20 cellular contexts compared by ENCODE assay signal in the genomic region with DNA sequence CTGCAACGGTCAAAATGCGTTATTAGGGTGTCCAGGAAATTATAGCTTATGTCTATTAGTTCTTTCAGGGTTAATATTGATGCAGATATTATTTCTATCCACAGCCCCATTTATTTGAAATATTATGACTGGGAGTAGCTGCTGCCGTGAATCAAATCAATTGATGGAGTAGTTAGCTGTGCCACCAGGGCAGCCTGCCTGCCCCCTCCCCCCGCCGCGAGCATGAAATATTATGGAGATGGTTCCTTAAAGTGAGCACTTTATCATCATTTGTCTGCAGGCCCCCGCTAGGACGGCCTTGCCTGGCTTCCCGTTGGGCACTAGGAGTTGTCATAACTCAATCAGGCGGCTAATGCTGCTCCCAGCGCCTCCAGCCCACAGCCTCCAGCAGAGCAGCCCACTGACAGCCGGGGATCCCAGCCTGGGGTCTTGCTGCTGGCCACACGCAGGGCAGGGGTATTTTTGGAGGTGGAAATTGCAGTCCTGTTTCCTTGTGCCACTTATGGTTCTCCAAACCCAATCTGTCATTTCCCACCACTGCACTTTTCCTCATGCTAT.
"Had no signal": no experiment of that assay in that cellular context is flagged by ENCODE, and none has a peak within 500 bp of the region (broad histone marks: within the 10 kb centered on the region; RNA-seq: fewer than 3 reads in every experiment).

No MANE protein-coding gene starts in this region.

- ATAC-seq: left lung; mucosa of descending colon; natural killer cell treated with Interleukin-12 subunit alpha and Interleukin-12 subunit beta and Interleukin-15 and Interleukin-18, amount 100 ng/mL, for 72 hours; stimulated activated effector memory CD8-positive, alpha-beta T cell treated with anti-CD3 and anti-CD28 coated beads, Interleukin-12 subunit alpha, Interleukin-12 subunit beta, amount 100 ng/mL, for 72 hours had no signal

- DNase-seq: dorsolateral prefrontal cortex; effector CD4-positive, alpha-beta T cell; head of caudate nucleus; kidney; left lung; mesenchymal stem cell; mucosa of descending colon; naive B cell; sigmoid colon; stimulated activated CD4-positive, alpha-beta T cell treated with anti-CD3 and anti-CD28 coated beads, Interleukin-2, amount 100 ng/mL, for 24 hours; stimulated activated CD4-positive, alpha-beta T cell treated with anti-CD3 and anti-CD28 coated beads, Interleukin-4, amount 100 ng/mL, for 24 hours; stimulated activated naive CD4-positive, alpha-beta T cell treated with Interleukin-2 at 50 U/mL for 16 hours; substantia nigra; testis; tibial artery had no signal

- H3K9ac ChIP-seq: parathyroid adenoma had no signal

- H3K4me1 ChIP-seq: left lung, right atrium auricular region, sigmoid colon, testis, tibial artery had no signal

- H3K27me3 ChIP-seq: right atrium auricular region, sigmoid colon, testis, tibial artery had no signal

- H3K36me3 ChIP-seq: left lung, neutrophil, right atrium auricular region, sigmoid colon, tibial artery had no signal

- H3K27ac ChIP-seq: dorsolateral prefrontal cortex, left lung, neutrophil, parathyroid adenoma, right atrium auricular region, sigmoid colon, testis, tibial artery had no signal

- H3K9me3 ChIP-seq: left lung, mucosa of descending colon, neutrophil, right atrium auricular region, sigmoid colon, testis, tibial artery had no signal

- H2AFZ ChIP-seq: parathyroid adenoma had no signal

- H3K4me3 ChIP-seq: dorsolateral prefrontal cortex, left lung, mucosa of descending colon, right atrium auricular region, sigmoid colon, testis, tibial artery had no signal

- H3K79me2 ChIP-seq: parathyroid adenoma had no signal
